In the genomic region with DNA sequence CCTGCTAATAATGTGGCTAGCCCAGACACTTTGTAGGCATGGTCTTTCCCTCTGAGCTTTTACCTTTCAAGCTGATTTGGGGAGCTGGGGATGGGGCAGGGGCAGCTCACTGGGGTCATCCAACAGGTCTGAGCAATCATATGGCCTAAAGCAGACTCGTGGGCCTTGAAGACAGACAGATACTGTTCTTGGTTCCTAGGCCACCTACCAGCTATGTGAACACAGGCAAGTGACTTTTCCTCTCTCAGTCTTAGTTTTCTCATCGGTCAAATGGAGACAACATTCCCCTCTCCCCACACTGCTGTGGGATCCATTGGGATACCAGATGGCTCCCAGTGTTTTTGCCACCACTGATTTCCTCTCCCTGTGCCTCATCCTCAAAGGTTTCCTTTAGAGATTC, we compare ENCODE assay signal across 5 cellular contexts.
"Had no signal": no experiment of that assay in that cellular context is flagged by ENCODE, and none has a peak within 500 bp of the region (broad histone marks: within the 10 kb centered on the region; RNA-seq: fewer than 3 reads in every experiment).

No MANE protein-coding gene starts in this region.

- H3K9me3 Mint-ChIP-seq: GM23338, H9, IgD-negative memory B cell had no signal

- H3K4me3 ChIP-seq: GM23338 had no signal

- DNase-seq: HCEC 1CT, KBM-7 had no signal

- H3K27me3 Mint-ChIP-seq: IgD-negative memory B cell had no signal

- H3K4me1 Mint-ChIP-seq: H9, IgD-negative memory B cell had no signal

- H3K36me3 Mint-ChIP-seq: IgD-negative memory B cell had no signal

- H3K4me3 Mint-ChIP-seq: GM23338, H9, IgD-negative memory B cell had no signal

- H3K27ac Mint-ChIP-seq: GM23338, IgD-negative memory B cell had no signal
